ENCODE assay signal across 1 cellular context in genomic region chr11:69101100-69101791, GRCh38.
TF ChIP-seq lines count a peak whose summit lies in the region.

No MANE protein-coding gene starts in this region.

TF ChIP-seq in K562, 482 proteins besides CTCF, POLR2A, EP300 and RAD21 (continued from another document):
- no peak for TF ChIP-seq MNT (conservative IDR thresholded peaks at IDR 0.05)
- peak; percentile 74; the same call in 1 of the 2 replicates for TF ChIP-seq ZEB2 (IDR thresholded peaks at IDR 0.05)
- peak; percentile 79; the same call in 1 of the 2 replicates for TF ChIP-seq CTBP1 (IDR thresholded peaks at IDR 0.05; ENCODE audit: borderline replicate concordance)
- no peak for TF ChIP-seq NR1H2 (CRISPR knock-in tag; IDR thresholded peaks at IDR 0.05)
- peak; percentile 63; the same call in 1 of the 2 replicates for TF ChIP-seq ZNF511 (CRISPR knock-in tag; IDR thresholded peaks at IDR 0.05)
- 0 out of 2 replicates have a peak, but pooled peaks have one; percentile 8 for TF ChIP-seq RREB1 (CRISPR knock-in tag; IDR thresholded peaks at IDR 0.05)
- TF ChIP-seq CC2D1A (IDR thresholded peaks at IDR 0.05), result peak; percentile 79; the same call in 1 of the 2 replicates
- no peak for TF ChIP-seq MAX (CRISPR knock-in tag; IDR thresholded peaks at IDR 0.05)
- peak; percentile 71; the same call in 1 of the 2 replicates for TF ChIP-seq RB1 (IDR thresholded peaks at IDR 0.05; ENCODE audit: low read depth)
- no peak for TF ChIP-seq ILF3 (IDR thresholded peaks at IDR 0.05; ENCODE audit: borderline replicate concordance)
- peak; percentile 65; the same call in 1 of the 2 replicates for TF ChIP-seq MYNN (IDR thresholded peaks at IDR 0.05)
- no peak for TF ChIP-seq MYNN (CRISPR knock-in tag; IDR thresholded peaks at IDR 0.05)
- TF ChIP-seq, protein P1, sequence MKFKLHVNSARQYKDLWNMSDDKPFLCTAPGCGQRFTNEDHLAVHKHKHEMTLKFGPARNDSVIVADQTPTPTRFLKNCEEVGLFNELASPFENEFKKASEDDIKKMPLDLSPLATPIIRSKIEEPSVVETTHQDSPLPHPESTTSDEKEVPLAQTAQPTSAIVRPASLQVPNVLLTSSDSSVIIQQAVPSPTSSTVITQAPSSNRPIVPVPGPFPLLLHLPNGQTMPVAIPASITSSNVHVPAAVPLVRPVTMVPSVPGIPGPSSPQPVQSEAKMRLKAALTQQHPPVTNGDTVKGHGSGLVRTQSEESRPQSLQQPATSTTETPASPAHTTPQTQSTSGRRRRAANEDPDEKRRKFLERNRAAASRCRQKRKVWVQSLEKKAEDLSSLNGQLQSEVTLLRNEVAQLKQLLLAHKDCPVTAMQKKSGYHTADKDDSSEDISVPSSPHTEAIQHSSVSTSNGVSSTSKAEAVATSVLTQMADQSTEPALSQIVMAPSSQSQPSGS (CRISPR knock-in tag; IDR thresholded peaks at IDR 0.05), result peak; percentile 36; the same call in 1 of the 2 replicates
- peak; percentile 85 for TF ChIP-seq ARID2 (IDR thresholded peaks at IDR 0.05)
- TF ChIP-seq XRCC5 (IDR thresholded peaks at IDR 0.05; ENCODE audit: low read depth, low read length), result 0 out of 2 replicates have a peak, but pooled peaks have one; percentile 60
- TF ChIP-seq ATF1 (CRISPR knock-in tag; IDR thresholded peaks at IDR 0.05), result no peak
- peak; percentile 34; the same call in 1 of the 2 replicates for TF ChIP-seq ATF1 (tag; IDR thresholded peaks at IDR 0.05)
- TF ChIP-seq, protein P2, sequence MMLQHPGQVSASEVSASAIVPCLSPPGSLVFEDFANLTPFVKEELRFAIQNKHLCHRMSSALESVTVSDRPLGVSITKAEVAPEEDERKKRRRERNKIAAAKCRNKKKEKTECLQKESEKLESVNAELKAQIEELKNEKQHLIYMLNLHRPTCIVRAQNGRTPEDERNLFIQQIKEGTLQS (IDR thresholded peaks at IDR 0.05), result peak; percentile 85
- TF ChIP-seq, protein P2 (CRISPR knock-in tag; conservative IDR thresholded peaks at IDR 0.05), result no peak
- no peak for TF ChIP-seq CHD4 (IDR thresholded peaks at IDR 0.05; ENCODE audit: insufficient read depth, insufficient replicate concordance, low read depth, low read length, poor library complexity, severe bottlenecking)
- TF ChIP-seq, protein P3, sequence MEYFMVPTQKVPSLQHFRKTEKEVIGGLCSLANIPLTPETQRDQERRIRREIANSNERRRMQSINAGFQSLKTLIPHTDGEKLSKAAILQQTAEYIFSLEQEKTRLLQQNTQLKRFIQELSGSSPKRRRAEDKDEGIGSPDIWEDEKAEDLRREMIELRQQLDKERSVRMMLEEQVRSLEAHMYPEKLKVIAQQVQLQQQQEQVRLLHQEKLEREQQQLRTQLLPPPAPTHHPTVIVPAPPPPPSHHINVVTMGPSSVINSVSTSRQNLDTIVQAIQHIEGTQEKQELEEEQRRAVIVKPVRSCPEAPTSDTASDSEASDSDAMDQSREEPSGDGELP (CRISPR knock-in tag; IDR thresholded peaks at IDR 0.05; ENCODE audit: borderline replicate concordance), result peak; percentile 55; the same call in 1 of the 2 replicates
- TF ChIP-seq HNRNPL (IDR thresholded peaks at IDR 0.05; ENCODE audit: low read depth, low read length), result no peak
- 0 out of 4 replicates have a peak, but pooled peaks of 1 of the 2 experiments have one; percentile 26 for TF ChIP-seq RCOR1 (IDR thresholded peaks at IDR 0.05; ENCODE audit: borderline replicate concordance in 1 of 2, low read depth in 2 of 2, low read length in 2 of 2)
- no peak for TF ChIP-seq ELF4 (CRISPR knock-in tag; IDR thresholded peaks at IDR 0.05)
- TF ChIP-seq REST (CRISPR knock-in tag; IDR thresholded peaks at IDR 0.05; ENCODE audit: low read depth), result no peak
- TF ChIP-seq, protein P4, sequence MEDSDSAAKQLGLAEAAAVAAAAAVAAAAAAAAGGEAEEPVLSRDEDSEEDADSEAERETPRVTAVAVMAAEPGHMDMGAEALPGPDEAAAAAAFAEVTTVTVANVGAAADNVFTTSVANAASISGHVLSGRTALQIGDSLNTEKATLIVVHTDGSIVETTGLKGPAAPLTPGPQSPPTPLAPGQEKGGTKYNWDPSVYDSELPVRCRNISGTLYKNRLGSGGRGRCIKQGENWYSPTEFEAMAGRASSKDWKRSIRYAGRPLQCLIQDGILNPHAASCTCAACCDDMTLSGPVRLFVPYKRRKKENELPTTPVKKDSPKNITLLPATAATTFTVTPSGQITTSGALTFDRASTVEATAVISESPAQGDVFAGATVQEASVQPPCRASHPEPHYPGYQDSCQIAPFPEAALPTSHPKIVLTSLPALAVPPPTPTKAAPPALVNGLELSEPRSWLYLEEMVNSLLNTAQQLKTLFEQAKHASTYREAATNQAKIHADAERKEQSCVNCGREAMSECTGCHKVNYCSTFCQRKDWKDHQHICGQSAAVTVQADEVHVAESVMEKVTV (CRISPR knock-in tag; IDR thresholded peaks at IDR 0.05), result peak; percentile 75
- TF ChIP-seq HDAC1 (IDR thresholded peaks at IDR 0.05), result no peak
- no peak for TF ChIP-seq FOXA3 (CRISPR knock-in tag; conservative IDR thresholded peaks at IDR 0.05 in 1 of 2, IDR thresholded peaks at IDR 0.05 in 1 of 2)
- TF ChIP-seq ZC3H11A (IDR thresholded peaks at IDR 0.05; ENCODE audit: low read depth, low read length), result no peak
- 0 out of 2 replicates have a peak, but pooled peaks have one; percentile 12 for TF ChIP-seq ZNF143 (CRISPR knock-in tag; IDR thresholded peaks at IDR 0.05)
